Comparison of ENCODE assay signal across 19 cellular contexts in the genomic region with DNA sequence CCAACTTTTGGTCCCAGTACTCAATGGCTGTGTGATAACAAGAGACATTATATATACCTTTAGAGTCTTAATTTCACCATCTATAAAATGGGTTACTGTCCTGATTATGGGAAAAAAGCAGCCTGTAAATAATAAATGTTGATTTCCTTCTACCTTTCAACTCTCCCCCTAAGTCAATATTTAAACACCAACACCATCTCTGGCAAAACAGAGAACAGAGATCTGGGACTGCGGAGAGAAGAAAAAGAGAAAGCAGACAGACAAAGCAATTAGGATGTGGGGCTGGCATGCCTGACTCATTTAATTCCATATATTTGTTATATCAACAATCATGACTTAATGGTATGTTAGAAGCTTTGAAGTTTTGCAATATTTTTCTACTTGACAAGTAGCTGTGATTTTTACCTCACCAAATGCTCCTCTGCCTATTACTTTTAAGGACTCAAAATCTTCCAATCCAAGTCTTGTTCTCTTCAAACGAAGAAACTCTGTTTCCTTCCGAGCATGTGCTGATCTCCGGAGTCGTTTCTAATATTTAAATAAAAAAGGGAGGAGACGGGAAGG. TPM values are rescaled to one million over a fixed set of nuclear protein-coding genes. Genes with fewer than 3 reads are reported as not detected.
A peak's percentile ranks its signal among the peaks of the same experiment; 100 is the strongest.
DNase-seq lines count a peak whose midpoint lies in the region; ATAC-seq lines count a peak whose summit lies in the region.
"Had no signal": no experiment of that assay in that cellular context is flagged by ENCODE, and none has a peak within 500 bp of the region (broad histone marks: within the 10 kb centered on the region; RNA-seq: fewer than 3 reads in every experiment).

No MANE protein-coding gene starts in this region.

- no peaks in the 10 kb centered on the region for H3K9me3 Mint-ChIP-seq in activated naive CD8-positive, alpha-beta T cell (ENCODE audit: low read depth)
- H3K9me3 Mint-ChIP-seq in activated naive CD8-positive, alpha-beta T cell treated with anti-CD3 and anti-CD28 coated beads for 36 hours = no peaks in the 10 kb centered on the region
- H3K9me3 Mint-ChIP-seq in activated T-helper 17 cell treated with anti-CD3 and anti-CD28 coated beads, Interleukin-2, amount 50 U/mL, for 72 hours = no peaks in the 10 kb centered on the region
- H3K9me3 Mint-ChIP-seq: CD8-positive, alpha-beta memory T cell had no signal

- ATAC-seq in activated T-helper 17 cell treated with anti-CD3 and anti-CD28 coated beads, Interleukin-2, amount 50 U/mL, for 72 hours (replicated peaks) = no peak
- ATAC-seq in left lobe of liver = peak; percentile 81
- ATAC-seq in HG02588 (IDR thresholded peaks at IDR 0.05; ENCODE audit: unreplicated experiment) = no peak
- ATAC-seq: Right ventricle myocardium inferior had no signal

- H3K36me3 Mint-ChIP-seq in activated naive CD8-positive, alpha-beta T cell = peaks cover 11% of the 10 kb centered on the region
- peaks cover 43% of the 10 kb centered on the region for H3K36me3 Mint-ChIP-seq in activated naive CD8-positive, alpha-beta T cell treated with anti-CD3 and anti-CD28 coated beads for 36 hours
- H3K36me3 Mint-ChIP-seq in activated T-helper 17 cell treated with anti-CD3 and anti-CD28 coated beads, Interleukin-2, amount 50 U/mL, for 72 hours (ENCODE audit: low read depth) = peaks cover 93% of the 10 kb centered on the region

- no peak for DNase-seq in activated naive CD8-positive, alpha-beta T cell treated with anti-CD3 and anti-CD28 coated beads for 36 hours
- DNase-seq in left lobe of liver (ENCODE audit: low spot score) = no peak
- no peak for DNase-seq in effector CD8-positive, alpha-beta T cell (lab: John Stamatoyannopoulos, UW)
- no peak for DNase-seq in activated CD4-positive, CD25-positive, alpha-beta regulatory T cell treated with anti-CD3 and anti-CD28 coated beads, Interleukin-2, amount 50 U/mL, for 72 hours
- DNase-seq in activated CD4-positive, CD25-positive, alpha-beta regulatory T cell (lab: John Stamatoyannopoulos, UW) = no peak
- DNase-seq: CD8-positive, alpha-beta memory T cell; DMS79; Kasumi-1; MG63; NCI-H1092; NCI-H1436 treated with DMSO at 0.1 percent for 48 hours; NCI-H2029; NCI-H2171 treated with DMSO at 0.1 percent for 48 hours; NCI-H446 treated with DMSO at 0.1 percent for 48 hours; NK-92 treated with Interleukin-12 subunit alpha and Interleukin-12 subunit beta, amount 100 ng/mL, for 24 hours had no signal

- H3K27ac Mint-ChIP-seq in activated naive CD8-positive, alpha-beta T cell = peak overlapping the region; percentile 23
- no peak overlapping the region for H3K27ac Mint-ChIP-seq in activated naive CD8-positive, alpha-beta T cell treated with anti-CD3 and anti-CD28 coated beads for 36 hours
- peak overlapping the region; percentile 50 for H3K27ac Mint-ChIP-seq in activated T-helper 17 cell treated with anti-CD3 and anti-CD28 coated beads, Interleukin-2, amount 50 U/mL, for 72 hours

- peaks cover 59% of the 10 kb centered on the region for H3K4me1 Mint-ChIP-seq in activated naive CD8-positive, alpha-beta T cell (ENCODE audit: low read depth)
- peaks cover 38% of the 10 kb centered on the region for H3K4me1 Mint-ChIP-seq in activated naive CD8-positive, alpha-beta T cell treated with anti-CD3 and anti-CD28 coated beads for 36 hours
- peaks cover 9% of the 10 kb centered on the region for H3K4me1 Mint-ChIP-seq in activated T-helper 17 cell treated with anti-CD3 and anti-CD28 coated beads, Interleukin-2, amount 50 U/mL, for 72 hours

- no peaks in the 10 kb centered on the region for H3K27me3 Mint-ChIP-seq in activated naive CD8-positive, alpha-beta T cell
- H3K27me3 Mint-ChIP-seq in activated naive CD8-positive, alpha-beta T cell treated with anti-CD3 and anti-CD28 coated beads for 36 hours = no peaks in the 10 kb centered on the region
- no peaks in the 10 kb centered on the region for H3K27me3 Mint-ChIP-seq in activated T-helper 17 cell treated with anti-CD3 and anti-CD28 coated beads, Interleukin-2, amount 50 U/mL, for 72 hours
- H3K27me3 Mint-ChIP-seq: CD8-positive, alpha-beta memory T cell had no signal

- H3K4me3 Mint-ChIP-seq in activated naive CD8-positive, alpha-beta T cell = no peak overlapping the region
- no peak overlapping the region for H3K4me3 Mint-ChIP-seq in activated naive CD8-positive, alpha-beta T cell treated with anti-CD3 and anti-CD28 coated beads for 36 hours
- no peak overlapping the region for H3K4me3 Mint-ChIP-seq in activated T-helper 17 cell treated with anti-CD3 and anti-CD28 coated beads, Interleukin-2, amount 50 U/mL, for 72 hours
- H3K4me3 Mint-ChIP-seq: CD8-positive, alpha-beta memory T cell had no signal

RNA-seq across cellular contexts. Expression of a gene that starts 23.3 kb away (rescaled TPM):
- 10 to 100 TPM; 21.5 to 23.1 TPM for total RNA-seq in activated naive CD8-positive, alpha-beta T cell treated with anti-CD3 and anti-CD28 coated beads for 36 hours
- total RNA-seq in activated T-helper 17 cell treated with anti-CD3 and anti-CD28 coated beads, Interleukin-2, amount 50 U/mL, for 72 hours = 10 to 100 TPM; 24.4 to 34.3 TPM
- total RNA-seq in left lobe of liver = 13.5 TPM
